Comparison of ENCODE assay signal across 9 cellular contexts in genomic region chr13:51825165-51825592, GRCh38. TPM values are rescaled to one million over a fixed set of nuclear protein-coding genes. Genes with fewer than 3 reads are reported as not detected.
A peak's percentile ranks its signal among the peaks of the same experiment; 100 is the strongest.
DNase-seq lines count a peak whose midpoint lies in the region; ATAC-seq and TF ChIP-seq lines count a peak whose summit lies in the region.
"Had no signal": no experiment of that assay in that cellular context is flagged by ENCODE, and none has a peak within 500 bp of the region (broad histone marks: within the 10 kb centered on the region; RNA-seq: fewer than 3 reads in every experiment).

No MANE protein-coding gene starts in this region.

- H3K9me3 Mint-ChIP-seq in activated naive CD4-positive, alpha-beta T cell treated with anti-CD3 and anti-CD28 coated beads, Interleukin-2, amount 50 U/mL, for 72 hours = no peaks in the 10 kb centered on the region

- H3K27me3 ChIP-seq in DND-41 (ENCODE audit: insufficient read depth, low read length, poor library complexity) (peaks cover 26% of the 10 kb centered on the region), mesendoderm (ENCODE audit: insufficient read depth, low read length, poor library complexity) (no peaks in the 10 kb centered on the region), esophagus muscularis mucosa (no peaks in the 10 kb centered on the region)

- H2BK120ac ChIP-seq in mesendoderm (ENCODE audit: low read depth, low read length) = no peak overlapping the region

- peak overlapping the region; percentile 58 for H2AK5ac ChIP-seq in mesendoderm (ENCODE audit: low read length)

- no CpG with 5 or more reads among the region's 2 CpGs for WGBS in mesendoderm (ENCODE audit: extremely low coverage, insufficient coverage, low lambda C conversion rate)
- WGBS in esophagus muscularis mucosa = 74% methylated on average over 2 of the region's 2 CpGs

- no peaks in the 10 kb centered on the region for H4K20me1 ChIP-seq in DND-41 (ENCODE audit: insufficient read depth, low read length)

- H3K4me2 ChIP-seq in DND-41 (ENCODE audit: insufficient read depth, low read length) (no peak overlapping the region), mesendoderm (ENCODE audit: low read length) (no peak overlapping the region)

- no peak overlapping the region for H3K23ac ChIP-seq in mesendoderm (ENCODE audit: low read length)

- H3K18ac ChIP-seq in mesendoderm (ENCODE audit: low read length) = no peak overlapping the region

- H4K5ac ChIP-seq in mesendoderm (ENCODE audit: low read length) = no peak overlapping the region

- no peak overlapping the region for H4K8ac ChIP-seq in mesendoderm (ENCODE audit: low read depth, low read length)

- H2AFZ ChIP-seq in DND-41 (ENCODE audit: low read depth, low read length) = no peak overlapping the region

- no peak overlapping the region for H3K56ac ChIP-seq in mesendoderm (ENCODE audit: low read length)

- no peak overlapping the region for H2BK15ac ChIP-seq in mesendoderm (replicated peaks; ENCODE audit: low read depth)

- H3K79me1 ChIP-seq in mesendoderm (ENCODE audit: low read length) = no peaks in the 10 kb centered on the region

- no peak for TF ChIP-seq EP300 in esophagus muscularis mucosa (IDR thresholded peaks at IDR 0.05)

- no peaks in the 10 kb centered on the region for H3K9me3 ChIP-seq in DND-41 (ENCODE audit: insufficient read depth, low read length, severe bottlenecking)
- no peaks in the 10 kb centered on the region for H3K9me3 ChIP-seq in KOPT-K1 (ENCODE audit: insufficient read depth, low read length, poor library complexity, severe bottlenecking)
- H3K9me3 ChIP-seq in esophagus muscularis mucosa = no peaks in the 10 kb centered on the region

- no peak overlapping the region for H3K4me3 ChIP-seq in DND-41 (ENCODE audit: low read depth in 1 of 2, low read length in 2 of 2)
- no peak overlapping the region for H3K4me3 ChIP-seq in mesendoderm (ENCODE audit: low read length)
- no peak overlapping the region for H3K4me3 ChIP-seq in esophagus muscularis mucosa

- intact Hi-C loops in esophagus muscularis mucosa (cut with DNase I) = no loop called here

- no peak for TF ChIP-seq POLR2A in esophagus muscularis mucosa (IDR thresholded peaks at IDR 0.05; ENCODE audit: low read depth)

- H2BK5ac ChIP-seq in mesendoderm (ENCODE audit: low read length) = no peak overlapping the region

- TF ChIP-seq CTCF in DND-41 (IDR thresholded peaks at IDR 0.05; ENCODE audit: borderline replicate concordance, extremely low read depth, low read length, poor library complexity, severe bottlenecking) (no peak), esophagus muscularis mucosa (IDR thresholded peaks at IDR 0.05) (no peak)

- no peaks in the 10 kb centered on the region for H3K79me2 ChIP-seq in DND-41 (ENCODE audit: insufficient read depth, low read length)
- no peaks in the 10 kb centered on the region for H3K79me2 ChIP-seq in mesendoderm (ENCODE audit: control insufficient read depth, insufficient read depth, low read length)

- DNase-seq in DND-41 (no peak), mesendoderm (no peak), SHP77 (lab: John Stamatoyannopoulos, UW) (no peak), esophagus muscularis mucosa (ENCODE audit: extremely low spot score) (no peak)
- DNase-seq in activated naive CD4-positive, alpha-beta T cell treated with anti-CD3 and anti-CD28 coated beads, Interleukin-2, amount 50 U/mL, for 72 hours (ENCODE audit: low spot score in 2 of 2) = peak in 1 of 2 donors; percentile 7

- H3K36me3 Mint-ChIP-seq in activated naive CD4-positive, alpha-beta T cell treated with anti-CD3 and anti-CD28 coated beads, Interleukin-2, amount 50 U/mL, for 72 hours = no peaks in the 10 kb centered on the region

- H3K27ac Mint-ChIP-seq in activated naive CD4-positive, alpha-beta T cell treated with anti-CD3 and anti-CD28 coated beads, Interleukin-2, amount 50 U/mL, for 72 hours = peak overlapping the region; percentile 79 to 86

- peak; percentile 83 for ATAC-seq in DND-41 (ENCODE audit: insufficient read depth, low read depth)
- peak; percentile 50 to 62 for ATAC-seq in activated naive CD4-positive, alpha-beta T cell treated with anti-CD3 and anti-CD28 coated beads, Interleukin-2, amount 50 U/mL, for 72 hours
- no peak for ATAC-seq in GM18520 (IDR thresholded peaks at IDR 0.05; ENCODE audit: unreplicated experiment)
- no peak for ATAC-seq in HG02610 (IDR thresholded peaks at IDR 0.05; ENCODE audit: unreplicated experiment)

- H3K27ac ChIP-seq in DND-41 (ENCODE audit: low read length) (no peak overlapping the region), KOPT-K1 (ENCODE audit: low read depth, low read length, poor library complexity, severe bottlenecking) (peak overlapping the region; percentile 33), mesendoderm (ENCODE audit: low read depth, low read length) (no peak overlapping the region), esophagus muscularis mucosa (replicated peaks in 1 of 4) (peak overlapping the region in 2 of 4 donors; percentile 12 to 42)

- H3K4me1 ChIP-seq in DND-41 (ENCODE audit: insufficient read depth, low read length) = peaks cover 12% of the 10 kb centered on the region
- peaks cover 5% of the 10 kb centered on the region for H3K4me1 ChIP-seq in mesendoderm (ENCODE audit: control insufficient read depth, low read depth, low read length)
- peaks cover 30 to 32% (median 31%) of the 10 kb centered on the region in 4 donors for H3K4me1 ChIP-seq in esophagus muscularis mucosa

- H3K4ac ChIP-seq in mesendoderm (ENCODE audit: low read depth, low read length) = no peak overlapping the region

- H3K9ac ChIP-seq in DND-41 (ENCODE audit: low read depth, low read length) (no peak overlapping the region), mesendoderm (ENCODE audit: low read length) (no peak overlapping the region)

- H3K36me3 ChIP-seq in DND-41 (ENCODE audit: insufficient read depth, low read length) = no peaks in the 10 kb centered on the region
- H3K36me3 ChIP-seq in KOPT-K1 (ENCODE audit: insufficient read depth, low read length) = no peaks in the 10 kb centered on the region
- no peaks in the 10 kb centered on the region for H3K36me3 ChIP-seq in mesendoderm (ENCODE audit: control insufficient read depth, insufficient read depth, low read length)
- H3K36me3 ChIP-seq in esophagus muscularis mucosa = no peaks in the 10 kb centered on the region

RNA-seq across cellular contexts. Expression of gene TMEM272, which starts 19.8 kb away (rescaled TPM):
- total RNA-seq in activated naive CD4-positive, alpha-beta T cell treated with anti-CD3 and anti-CD28 coated beads, Interleukin-2, amount 50 U/mL, for 72 hours = under 1 TPM; 0.36 to 0.60 TPM
- 0.04 TPM for polyA plus RNA-seq in mesendoderm (2013, experiment 1 of 2)
- 0.04 TPM for polyA plus RNA-seq in mesendoderm (2013, experiment 2 of 2)
- total RNA-seq in esophagus muscularis mucosa = not detected
- total RNA-seq: fibroblast of lung had no signal
- polyA plus RNA-seq: fibroblast of lung had no signal

RNA-seq across cellular contexts. Expression of gene DHRS12, which starts 21.2 kb away (rescaled TPM):
- 1 to 10 TPM; 2.0 to 7.2 TPM for total RNA-seq in activated naive CD4-positive, alpha-beta T cell treated with anti-CD3 and anti-CD28 coated beads, Interleukin-2, amount 50 U/mL, for 72 hours
- polyA plus RNA-seq in mesendoderm (2013, experiment 1 of 2) = 3.6 TPM
- polyA plus RNA-seq in mesendoderm (2013, experiment 2 of 2) = 4.6 TPM
- 10 to 100 TPM; 10.3 to 18.6 (median 14.9) TPM for total RNA-seq in esophagus muscularis mucosa

RNA-seq across cellular contexts. Expression of gene CCDC70, which starts 36.6 kb away (rescaled TPM):
- not detected for total RNA-seq in activated naive CD4-positive, alpha-beta T cell treated with anti-CD3 and anti-CD28 coated beads, Interleukin-2, amount 50 U/mL, for 72 hours
- not detected for polyA plus RNA-seq in mesendoderm (2013, experiment 1 of 2)
- not detected for polyA plus RNA-seq in mesendoderm (2013, experiment 2 of 2)
- not detected for total RNA-seq in esophagus muscularis mucosa
- total RNA-seq: fibroblast of lung had no signal
- polyA plus RNA-seq: fibroblast of lung had no signal

Comparison
In these comparisons a context has a peak if more than half of its experiments do, and no peak if none do; other contexts are left out.
1. ATAC-seq: peak in DND-41 (single experiment) and activated naive CD4-positive, alpha-beta T cell treated with anti-CD3 and anti-CD28 coated beads, Interleukin-2, amount 50 U/mL, for 72 hours (2 of 2); none in GM18520 (single experiment) and HG02610 (single experiment).